Comparison of ENCODE assay signal across 1 cellular context in the genomic region with DNA sequence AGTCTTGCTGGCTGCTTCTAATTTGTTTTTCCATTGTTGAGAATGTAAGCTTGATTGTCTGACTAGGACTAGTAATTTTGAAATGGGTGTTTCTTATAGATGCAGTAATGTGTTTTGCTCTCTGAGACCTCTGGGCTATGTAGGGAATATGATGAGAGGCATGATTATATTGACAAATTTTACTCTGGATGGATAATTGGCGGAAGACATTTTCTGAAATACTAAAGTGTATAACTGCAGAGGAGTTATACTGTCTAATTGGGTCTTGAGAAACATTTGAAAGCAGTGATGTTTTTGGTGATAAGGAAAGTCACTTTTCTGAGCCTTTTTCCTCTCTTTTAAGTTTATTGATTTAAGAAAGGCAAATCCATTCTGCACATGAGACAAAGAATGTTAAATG.
TF ChIP-seq lines count a peak whose summit lies in the region.

No MANE protein-coding gene starts in this region.

TF ChIP-seq in IMR-90, 13 proteins besides CTCF, POLR2A, EP300 and RAD21 (continued from another document):
- TF ChIP-seq CEBPB (IDR thresholded peaks at IDR 0.05; ENCODE audit: low read depth, low read length), result no peak
- TF ChIP-seq BHLHE40 (IDR thresholded peaks at IDR 0.05; ENCODE audit: low read depth, low read length), result no peak
- no peak for TF ChIP-seq NFE2L2 (IDR thresholded peaks at IDR 0.05; ENCODE audit: low read depth, low read length)
- TF ChIP-seq RFX5 (IDR thresholded peaks at IDR 0.05; ENCODE audit: low read depth, low read length), result no peak
- TF ChIP-seq MAFK (IDR thresholded peaks at IDR 0.05; ENCODE audit: low read depth, low read length), result no peak
- no peak for TF ChIP-seq SMC3 (IDR thresholded peaks at IDR 0.05; ENCODE audit: low read depth, low read length)
- TF ChIP-seq, protein P1, sequence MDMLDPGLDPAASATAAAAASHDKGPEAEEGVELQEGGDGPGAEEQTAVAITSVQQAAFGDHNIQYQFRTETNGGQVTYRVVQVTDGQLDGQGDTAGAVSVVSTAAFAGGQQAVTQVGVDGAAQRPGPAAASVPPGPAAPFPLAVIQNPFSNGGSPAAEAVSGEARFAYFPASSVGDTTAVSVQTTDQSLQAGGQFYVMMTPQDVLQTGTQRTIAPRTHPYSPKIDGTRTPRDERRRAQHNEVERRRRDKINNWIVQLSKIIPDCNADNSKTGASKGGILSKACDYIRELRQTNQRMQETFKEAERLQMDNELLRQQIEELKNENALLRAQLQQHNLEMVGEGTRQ (IDR thresholded peaks at IDR 0.05; ENCODE audit: low read depth, low read length), result no peak
- TF ChIP-seq FOS (IDR thresholded peaks at IDR 0.05; ENCODE audit: low read depth, low read length), result no peak
- no peak for TF ChIP-seq RCOR1 (IDR thresholded peaks at IDR 0.05; ENCODE audit: insufficient replicate concordance, low read length)
TF ChIP-seq in IMR-90: peak in this region for 0.
